In the genomic region with DNA sequence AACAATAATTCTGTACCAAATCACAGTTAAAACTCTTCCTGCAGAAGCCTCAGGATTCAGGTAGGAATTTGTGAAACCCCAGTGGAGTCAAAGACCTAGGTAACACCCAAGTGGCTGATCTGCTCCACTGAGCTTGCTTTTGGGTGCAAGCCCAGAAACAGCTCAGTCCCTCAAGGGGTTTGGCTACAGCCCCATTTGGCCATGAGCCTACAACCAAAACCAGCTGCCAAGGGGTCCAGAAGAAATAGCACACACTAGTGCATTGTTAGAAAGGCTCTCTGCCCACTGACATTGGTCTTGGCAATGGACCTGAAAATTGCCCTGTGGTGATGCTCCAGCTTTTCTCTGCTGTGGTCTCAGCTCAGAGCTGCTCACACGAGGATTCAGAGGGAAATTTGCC, we compare ENCODE assay signal across 12 cellular contexts.
DNase-seq lines count a peak whose midpoint lies in the region; ATAC-seq and TF ChIP-seq lines count a peak whose summit lies in the region.
"Had no signal": no experiment of that assay in that cellular context is flagged by ENCODE, and none has a peak within 500 bp of the region (broad histone marks: within the 10 kb centered on the region; RNA-seq: fewer than 3 reads in every experiment).

No MANE protein-coding gene starts in this region.

- H4K8ac ChIP-seq in mesendoderm (ENCODE audit: low read depth, low read length): no peak overlapping the region

- H3K27me3 ChIP-seq in mesendoderm (ENCODE audit: insufficient read depth, low read length, poor library complexity): no peaks in the 10 kb centered on the region

- WGBS in mesendoderm (ENCODE audit: extremely low coverage, insufficient coverage, low lambda C conversion rate): no CpG with 5 or more reads among the region's 1 CpG

- H3K79me2 ChIP-seq in mesendoderm (ENCODE audit: control insufficient read depth, insufficient read depth, low read length): no peaks in the 10 kb centered on the region

- CTCF ChIA-PET in MCF 10A (lab: Yijun Ruan, JAX): interaction anchor here (1.0 kb wide), 1 partner anchor 104 kb away, joined by 3 read pairs; no protein-coding TSS in a partner anchor

- H3K79me1 ChIP-seq in mesendoderm (ENCODE audit: low read length): no peaks in the 10 kb centered on the region

- no peak overlapping the region for H3K4ac ChIP-seq in mesendoderm (ENCODE audit: low read depth, low read length)

- H3K4me3 Mint-ChIP-seq in MCF 10A (ENCODE audit: unreplicated experiment): no peak overlapping the region
- H3K4me3 Mint-ChIP-seq: stimulated activated effector memory CD8-positive, alpha-beta T cell treated with anti-CD3 and anti-CD28 coated beads, Interleukin-12 subunit alpha, Interleukin-12 subunit beta, amount 100 ng/mL, for 72 hours had no signal

- H2BK5ac ChIP-seq in mesendoderm (ENCODE audit: low read length): no peak overlapping the region

- H2BK120ac ChIP-seq in mesendoderm (ENCODE audit: low read depth, low read length): no peak overlapping the region

- H3K4me1 Mint-ChIP-seq in MCF 10A (ENCODE audit: insufficient read depth, unreplicated experiment): peaks cover 7% of the 10 kb centered on the region
- H3K4me1 Mint-ChIP-seq: stimulated activated effector memory CD8-positive, alpha-beta T cell treated with anti-CD3 and anti-CD28 coated beads, Interleukin-12 subunit alpha, Interleukin-12 subunit beta, amount 100 ng/mL, for 72 hours had no signal

- intact Hi-C loops in MCF 10A (cut with micrococcal nuclease): no loop called here

- H3K18ac ChIP-seq in mesendoderm (ENCODE audit: low read length): no peak overlapping the region

- H3K56ac ChIP-seq in mesendoderm (ENCODE audit: low read length): no peak overlapping the region

- no peak overlapping the region for H3K27ac Mint-ChIP-seq in MCF 10A (ENCODE audit: low read depth, unreplicated experiment)
- H3K27ac Mint-ChIP-seq: stimulated activated effector memory CD8-positive, alpha-beta T cell treated with anti-CD3 and anti-CD28 coated beads, Interleukin-12 subunit alpha, Interleukin-12 subunit beta, amount 100 ng/mL, for 72 hours had no signal

- H3K4me2 ChIP-seq in mesendoderm (ENCODE audit: low read length): no peak overlapping the region

- H4K5ac ChIP-seq in mesendoderm (ENCODE audit: low read length): no peak overlapping the region

- POLR2A ChIA-PET in MCF 10A (lab: Yijun Ruan, JAX): interaction anchor here (0.7 kb wide), 1 partner anchor 106 kb away, joined by 3 read pairs; no protein-coding TSS in a partner anchor

- no peaks in the 10 kb centered on the region for H3K36me3 ChIP-seq in mesendoderm (ENCODE audit: control insufficient read depth, insufficient read depth, low read length)
- H3K36me3 ChIP-seq: left ventricle myocardium inferior had no signal

- H2BK15ac ChIP-seq in mesendoderm (replicated peaks; ENCODE audit: low read depth): no peak overlapping the region

- H2AK5ac ChIP-seq in mesendoderm (ENCODE audit: low read length): no peak overlapping the region

- no peak overlapping the region for H3K27ac ChIP-seq in mesendoderm (ENCODE audit: low read depth, low read length)
- H3K27ac ChIP-seq: left ventricle myocardium inferior had no signal

- H3K4me3 ChIP-seq in mesendoderm (ENCODE audit: low read length): no peak overlapping the region
- H3K4me3 ChIP-seq: left ventricle myocardium inferior had no signal

- H3K9ac ChIP-seq in mesendoderm (ENCODE audit: low read length): no peak overlapping the region

- H3K23ac ChIP-seq in mesendoderm (ENCODE audit: low read length): no peak overlapping the region

- H3K36me3 Mint-ChIP-seq in MCF 10A (ENCODE audit: insufficient read depth, unreplicated experiment): no peaks in the 10 kb centered on the region
- H3K36me3 Mint-ChIP-seq: stimulated activated effector memory CD8-positive, alpha-beta T cell treated with anti-CD3 and anti-CD28 coated beads, Interleukin-12 subunit alpha, Interleukin-12 subunit beta, amount 100 ng/mL, for 72 hours had no signal

- DNase-seq in C1 segment of cervical spinal cord (lab: John Stamatoyannopoulos, UW): peak in 8 of 14 donors; percentile 18 to 55 (median 36)
- peak; percentile 34 for DNase-seq in NCI-H1694 (lab: John Stamatoyannopoulos, UW)
- peak; percentile 89 for DNase-seq in MCF 10A (ENCODE audit: unreplicated experiment)
- DNase-seq in hypothalamus (lab: John Stamatoyannopoulos, UW): peak in 38 of 51 donors; percentile 0 to 74 (median 25)
- no peak for DNase-seq in COLO829 (ENCODE audit: low spot score)
- DNase-seq in GM19240 (ENCODE audit: insufficient read length, low spot score): no peak
- DNase-seq in mesendoderm: no peak
- DNase-seq: activated effector memory CD4-positive, alpha-beta T cell treated with Interleukin-2 at 50 U/mL for 16 hours; left ventricle myocardium inferior; NCI-H1436 had no signal

- TF ChIP-seq CTCF in MCF 10A (IDR thresholded peaks at IDR 0.05; ENCODE audit: unreplicated experiment): no peak

- no TSS peak for BruUV-seq in MCF 10A (replicated peaks; lab: Mats Ljungman, UMichigan)

- H3K27me3 Mint-ChIP-seq in MCF 10A (ENCODE audit: insufficient read depth, unreplicated experiment): no peaks in the 10 kb centered on the region

- peaks cover 16% of the 10 kb centered on the region for H3K9me3 Mint-ChIP-seq in MCF 10A (ENCODE audit: unreplicated experiment)

- no peaks in the 10 kb centered on the region for H3K4me1 ChIP-seq in mesendoderm (ENCODE audit: control insufficient read depth, low read depth, low read length)
- H3K4me1 ChIP-seq: left ventricle myocardium inferior had no signal

- ATAC-seq in GM19463 (IDR thresholded peaks at IDR 0.05; ENCODE audit: unreplicated experiment): no peak
- ATAC-seq: stimulated activated effector memory CD8-positive, alpha-beta T cell treated with anti-CD3 and anti-CD28 coated beads, Interleukin-12 subunit alpha, Interleukin-12 subunit beta, amount 100 ng/mL, for 72 hours had no signal

Comparison
In these comparisons a context has a peak if more than half of its experiments do, and no peak if none do; other contexts are left out.
1. DNase-seq: peak in C1 segment of cervical spinal cord (8 of 14), NCI-H1694 (single experiment), MCF 10A (single experiment) and hypothalamus (38 of 51); none in COLO829 (single experiment), GM19240 (single experiment) and mesendoderm (single experiment).